7 cellular contexts compared by ENCODE assay signal in genomic region chr3:82839871-82840270, GRCh38.
"Had no signal": no experiment of that assay in that cellular context is flagged by ENCODE, and none has a peak within 500 bp of the region (broad histone marks: within the 10 kb centered on the region; RNA-seq: fewer than 3 reads in every experiment).

No MANE protein-coding gene starts in this region.

- H3K27ac Mint-ChIP-seq: IgD-negative memory B cell had no signal

- H3K4me3 ChIP-seq: K562 had no signal

- H3K27me3 Mint-ChIP-seq: IgD-negative memory B cell had no signal

- H3K4me3 Mint-ChIP-seq: IgD-negative memory B cell had no signal

- DNase-seq: IMR-90, KBM-7, KG1 had no signal

- H3K36me3 Mint-ChIP-seq: IgD-negative memory B cell had no signal

- H3K27ac ChIP-seq: HL-60 had no signal

- ATAC-seq: HepG2, K562 had no signal
